In the genomic region with DNA sequence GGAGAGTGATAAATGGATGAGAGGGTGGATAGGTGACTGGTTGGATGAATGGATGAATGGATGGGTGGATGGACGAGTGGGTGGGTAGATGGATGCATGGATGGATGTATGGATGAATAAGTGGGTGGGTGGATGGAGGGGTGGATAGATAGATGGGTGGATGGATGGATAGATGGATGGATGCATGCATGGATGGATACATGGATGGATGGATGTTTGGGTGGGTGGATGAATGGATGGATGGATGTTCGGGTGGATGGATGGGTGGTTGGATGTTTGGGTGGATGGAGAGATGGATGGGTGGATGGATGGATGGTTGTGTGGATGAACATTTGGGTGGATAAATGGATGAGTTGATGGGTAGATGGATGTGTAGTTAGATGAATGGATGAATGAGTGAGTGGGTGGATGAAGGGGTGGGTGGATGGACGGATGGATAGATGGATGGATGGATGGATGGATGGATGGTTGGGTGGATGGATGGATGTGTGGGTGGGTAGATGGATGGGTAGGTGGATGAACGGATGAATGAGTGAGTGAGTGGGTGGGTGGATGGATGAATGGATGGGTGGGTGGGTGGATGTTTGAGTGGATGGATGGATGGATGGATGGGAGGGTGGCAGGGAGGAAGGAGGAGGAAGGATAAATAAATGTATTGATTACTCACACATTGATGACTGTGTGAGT, we compare ENCODE assay signal across 28 cellular contexts. TPM values are rescaled to one million over a fixed set of nuclear protein-coding genes. Genes with fewer than 3 reads are reported as not detected.
"Had no signal": no experiment of that assay in that cellular context is flagged by ENCODE, and none has a peak within 500 bp of the region (broad histone marks: within the 10 kb centered on the region; RNA-seq: fewer than 3 reads in every experiment).

No MANE protein-coding gene starts in this region.

- H3K36me3 ChIP-seq: stomach, suprapubic skin, thoracic aorta, thyroid gland, tibial artery, tibial nerve, transverse colon, upper lobe of left lung, upper lobe of right lung, uterus, vagina had no signal

- H3K9me3 ChIP-seq: stomach, suprapubic skin, testis, thoracic aorta, thyroid gland, tibial artery, tibial nerve, transverse colon, upper lobe of left lung, uterus, vagina had no signal

- DNase-seq: stimulated activated CD4-positive, alpha-beta T cell treated with anti-CD3 and anti-CD28 coated beads, Interleukin-2, amount 100 ng/mL, for 48 hours; stimulated activated CD4-positive, alpha-beta T cell treated with anti-CD3 and anti-CD28 coated beads, Interleukin-4, amount 100 ng/mL, for 1 hour; stimulated activated CD4-positive, alpha-beta T cell treated with anti-CD3 and anti-CD28 coated beads, Interleukin-4, amount 100 ng/mL, for 24 hours; stimulated activated CD4-positive, alpha-beta T cell treated with anti-CD3 and anti-CD28 coated beads, Interleukin-4, amount 100 ng/mL, for 4 hours; stimulated activated CD8-positive, alpha-beta memory T cell treated with anti-CD3 and anti-CD28 coated beads, Interleukin-4, amount 100 ng/mL, for 48 hours; stimulated activated naive B cell treated with anti-CD40 and anti-IgM and Interleukin-4, amounts not matched to agents 10 μg/mL and 1 μg/mL and 100 μg/mL, for 72 hours; stimulated activated naive CD4-positive, alpha-beta T cell; stimulated activated naive CD4-positive, alpha-beta T cell treated with Interleukin-2 at 50 U/mL for 16 hours; stimulated activated naive CD8-positive, alpha-beta T cell treated with anti-CD3 and anti-CD28 coated beads, Interleukin-15, amount 100 ng/mL, for 72 hours; stimulated activated naive CD8-positive, alpha-beta T cell treated with anti-CD3 and anti-CD28 coated beads, Interleukin-15, Interleukin-2, amounts not matched to agents 100 U/mL and 50 U/mL, for 24 hours; substantia nigra; testis; thyroid gland; tibial artery; transverse colon; trophoblast cell; upper lobe of left lung; upper lobe of right lung; uterus had no signal

- H3K4me1 ChIP-seq: stomach, suprapubic skin, testis, thyroid gland, tibial artery, tibial nerve, transverse colon, upper lobe of left lung, upper lobe of right lung, uterus, vagina had no signal

- H3K4me3 ChIP-seq: stomach, suprapubic skin, testis, thoracic aorta, thyroid gland, tibial artery, tibial nerve, transverse colon, upper lobe of left lung, upper lobe of right lung, uterus, vagina had no signal

- H3K27ac ChIP-seq: stomach, suprapubic skin, testis, thoracic aorta, thyroid gland, tibial artery, tibial nerve, transverse colon, upper lobe of left lung, upper lobe of right lung, uterus, vagina had no signal

- ATAC-seq: stimulated activated effector memory CD8-positive, alpha-beta T cell treated with anti-CD3 and anti-CD28 coated beads, Interleukin-12 subunit alpha, Interleukin-12 subunit beta, amount 100 ng/mL, for 72 hours; stimulated activated memory B cell treated with anti-CD40 and anti-IgM and Interleukin-4, amounts not matched to agents 10 μg/mL and 1 μg/mL and 100 μg/mL, for 72 hours; stimulated activated naive B cell treated with anti-CD40 and anti-IgM and Interleukin-4, amounts not matched to agents 10 μg/mL and 1 μg/mL and 100 μg/mL, for 72 hours; stimulated activated naive CD8-positive, alpha-beta T cell treated with anti-CD3 and anti-CD28 coated beads, Interleukin-15, amount 100 ng/mL, for 72 hours; stimulated activated naive CD8-positive, alpha-beta T cell treated with anti-CD3 and anti-CD28 coated beads, Interleukin-15, Interleukin-2, amounts not matched to agents 100 U/mL and 50 U/mL, for 24 hours; upper lobe of right lung had no signal

- H3K27me3 ChIP-seq: testis, thyroid gland, upper lobe of left lung, uterus, vagina had no signal

RNA-seq across cellular contexts. Expression of gene TMEM179, which starts 9.7 kb away (rescaled TPM):
- total RNA-seq: subcutaneous adipose tissue, suprapubic skin, thoracic aorta, upper lobe of left lung, upper lobe of right lung had no signal

RNA-seq across cellular contexts. Expression of gene C14orf180, which starts 34.7 kb away (rescaled TPM):
- total RNA-seq: temporal lobe, upper lobe of left lung had no signal
